In genomic region chr7:101754432-101755159, GRCh38 we compare ENCODE assay signal across 7 cellular contexts.
DNase-seq lines count a peak whose midpoint lies in the region; TF ChIP-seq lines count a peak whose summit lies in the region.

No MANE protein-coding gene starts in this region.

- H3K4me3 ChIP-seq in effector memory CD4-positive, alpha-beta T cell (ENCODE audit: insufficient read depth, low read depth, low read length, poor library complexity, severe bottlenecking), result peak overlapping the region; percentile 37

- H3K36me3 Mint-ChIP-seq in osteocyte (ENCODE audit: unreplicated experiment), result no peaks in the 10 kb centered on the region

- H3K4me3 Mint-ChIP-seq in osteocyte (ENCODE audit: unreplicated experiment), result peak overlapping the region; percentile 41

- no peak overlapping the region for H3K27ac ChIP-seq in effector memory CD4-positive, alpha-beta T cell (ENCODE audit: insufficient read depth, low read length, poor library complexity, severe bottlenecking)

- DNase-seq in GM20000 (ENCODE audit: low spot score) (peak; percentile 39), osteocyte (ENCODE audit: extremely low spot score, unreplicated experiment) (no peak), GDM1 (lab: John Stamatoyannopoulos, UW) (no peak), NCI-H510A (lab: John Stamatoyannopoulos, UW) (no peak)
- no peak for DNase-seq in effector memory CD4-positive, alpha-beta T cell
- DNase-seq in activated CD4-positive, CD25-positive, alpha-beta regulatory T cell treated with anti-CD3 and anti-CD28 coated beads, Interleukin-2, amount 50 U/mL, for 72 hours, result no peak

- H3K9me3 Mint-ChIP-seq in osteocyte (ENCODE audit: unreplicated experiment), result no peaks in the 10 kb centered on the region

- no peaks in the 10 kb centered on the region for H3K36me3 ChIP-seq in effector memory CD4-positive, alpha-beta T cell (ENCODE audit: control insufficient read depth, insufficient read depth, low read length)

- no peaks in the 10 kb centered on the region for H3K27me3 ChIP-seq in effector memory CD4-positive, alpha-beta T cell (replicated peaks; ENCODE audit: control insufficient read depth, insufficient read depth, low read length, poor library complexity, severe bottlenecking)

- TF ChIP-seq CTCF in GM20000 (IDR thresholded peaks at IDR 0.05; ENCODE audit: extremely low read depth, missing control alignments) (no peak), osteocyte (IDR thresholded peaks at IDR 0.05) (no peak)

- peaks cover 5% of the 10 kb centered on the region for H3K4me1 Mint-ChIP-seq in osteocyte (ENCODE audit: unreplicated experiment)

- no peak overlapping the region for H3K27ac Mint-ChIP-seq in osteocyte (ENCODE audit: unreplicated experiment)

- no peaks in the 10 kb centered on the region for H3K4me1 ChIP-seq in effector memory CD4-positive, alpha-beta T cell (ENCODE audit: control insufficient read depth, insufficient read depth, low read length, poor library complexity, severe bottlenecking)

- peaks cover 36% of the 10 kb centered on the region for H3K27me3 Mint-ChIP-seq in osteocyte (ENCODE audit: unreplicated experiment)

- H3K9me3 ChIP-seq in effector memory CD4-positive, alpha-beta T cell (ENCODE audit: control insufficient read depth, low read length), result no peaks in the 10 kb centered on the region

TF ChIP-seq in PFSK-1, 5 proteins besides CTCF, POLR2A, EP300 and RAD21:
- no peak for TF ChIP-seq SIN3A (IDR thresholded peaks at IDR 0.05; ENCODE audit: borderline replicate concordance, insufficient read depth, low read length)
- no peak for TF ChIP-seq FOXP2 (optimal IDR thresholded peaks at IDR 0.05; ENCODE audit: borderline replicate concordance, extremely low read depth, extremely low read length, insufficient read depth)
- TF ChIP-seq POLR2AphosphoS5 (IDR thresholded peaks at IDR 0.05; ENCODE audit: low read depth, low read length), result peak; percentile 50; the same call in 1 of the 2 replicates
- no peak for TF ChIP-seq REST (IDR thresholded peaks at IDR 0.05; ENCODE audit: insufficient read depth in 1 of 2, low read depth in 2 of 2, low read length in 2 of 2)
- no peak for TF ChIP-seq TAF1 (IDR thresholded peaks at IDR 0.05; ENCODE audit: borderline replicate concordance, insufficient read depth, low read length)
